ENCODE assay signal across 14 cellular contexts in the genomic region with DNA sequence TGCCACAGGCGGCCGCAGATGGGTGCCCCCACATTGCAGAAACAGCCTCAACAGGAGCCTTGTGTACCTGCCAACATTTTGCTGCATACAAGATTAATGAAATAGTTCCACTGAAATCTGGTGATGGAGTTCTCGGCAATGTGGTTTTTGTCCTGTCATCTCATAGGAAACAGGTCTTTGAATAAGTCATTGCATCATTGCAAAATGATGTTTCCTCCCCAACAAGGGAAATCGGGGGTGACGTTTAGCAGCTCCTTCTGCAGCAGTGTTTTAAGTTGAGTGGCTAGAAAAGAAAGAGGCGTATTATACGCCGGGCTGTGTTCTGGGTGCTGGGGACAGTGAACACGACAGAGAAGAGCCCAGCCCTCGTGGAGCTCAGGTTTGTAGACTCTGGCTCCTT.
DNase-seq lines count a peak whose midpoint lies in the region; ATAC-seq and TF ChIP-seq lines count a peak whose summit lies in the region.
"Had no signal": no experiment of that assay in that cellular context is flagged by ENCODE, and none has a peak within 500 bp of the region (broad histone marks: within the 10 kb centered on the region; RNA-seq: fewer than 3 reads in every experiment).

No MANE protein-coding gene starts in this region.

- no peak overlapping the region for H3K4me3 Mint-ChIP-seq in natural killer cell
- H3K4me3 Mint-ChIP-seq: neural crest cell had no signal

- no peaks in the 10 kb centered on the region for H3K36me3 Mint-ChIP-seq in natural killer cell
- H3K36me3 Mint-ChIP-seq: activated naive CD4-positive, alpha-beta T cell treated with anti-CD3 and anti-CD28 coated beads, Interleukin-2, amount 50 U/mL, for 72 hours had no signal

- H3K9me3 ChIP-seq in BLaER1 (no peaks in the 10 kb centered on the region), right atrium auricular region (no peaks in the 10 kb centered on the region)

- no peak for TF ChIP-seq CTCF in right atrium auricular region (IDR thresholded peaks at IDR 0.05)
- TF ChIP-seq CTCF in natural killer cell (IDR thresholded peaks at IDR 0.05), result no peak

- DNase-seq in Kasumi-1 (lab: John Stamatoyannopoulos, UW) (peak; percentile 33 to 42), amniotic epithelial cell (ENCODE audit: low read depth) (peak; percentile 90), right atrium auricular region (ENCODE audit: low spot score) (no peak), hippocampal formation (lab: John Stamatoyannopoulos, UW) (no peak), epidermal melanocyte (ENCODE audit: insufficient read length, low spot score) (no peak), NCI-H345 treated with DMSO at 0.1 percent for 48 hours (lab: John Stamatoyannopoulos, UW; ENCODE audit: unreplicated experiment) (no peak), natural killer cell (no peak)
- DNase-seq: cerebellar nuclear complex, foreskin melanocyte, NCI-H1930, NCI-H510A had no signal

- H3K4me3 ChIP-seq in BLaER1 (no peak overlapping the region), right atrium auricular region (no peak overlapping the region)

- no peaks in the 10 kb centered on the region for H3K27me3 Mint-ChIP-seq in natural killer cell (ENCODE audit: low read depth in 2 of 2)

- no peak overlapping the region for H3K27ac ChIP-seq in BLaER1
- peak overlapping the region; percentile 87 to 89 for H3K27ac ChIP-seq in right atrium auricular region

- H3K36me3 ChIP-seq in BLaER1 (no peaks in the 10 kb centered on the region), right atrium auricular region (peaks cover 5% of the 10 kb centered on the region)

- H3K4me1 ChIP-seq in BLaER1, result peaks cover 75% of the 10 kb centered on the region
- H3K4me1 ChIP-seq in right atrium auricular region, result peaks cover 0 to 51% of the 10 kb centered on the region in 2 donors

- intact Hi-C loops in natural killer cell (cut with micrococcal nuclease), result no loop called here

- no peak overlapping the region for H3K9ac ChIP-seq in BLaER1

- H3K4me2 ChIP-seq in BLaER1, result peak overlapping the region; percentile 92

- no peaks in the 10 kb centered on the region for H3K9me3 Mint-ChIP-seq in natural killer cell
- H3K9me3 Mint-ChIP-seq: activated naive CD4-positive, alpha-beta T cell treated with anti-CD3 and anti-CD28 coated beads, Interleukin-2, amount 50 U/mL, for 72 hours; neural crest cell had no signal

- H4K20me1 ChIP-seq in BLaER1, result peaks cover 9% of the 10 kb centered on the region; the same call in 1 of the 2 replicates

- no peak for ATAC-seq in natural killer cell
- ATAC-seq: activated naive CD4-positive, alpha-beta T cell treated with anti-CD3 and anti-CD28 coated beads, Interleukin-2, amount 50 U/mL, for 72 hours had no signal

- H3K27ac Mint-ChIP-seq in natural killer cell, result no peak overlapping the region
- H3K27ac Mint-ChIP-seq: activated naive CD4-positive, alpha-beta T cell treated with anti-CD3 and anti-CD28 coated beads, Interleukin-2, amount 50 U/mL, for 72 hours had no signal

- H3K4me1 Mint-ChIP-seq in natural killer cell, result peaks cover 12 to 31% of the 10 kb centered on the region in 2 donors

- H3K27me3 ChIP-seq in BLaER1, result no peaks in the 10 kb centered on the region
- H3K27me3 ChIP-seq in right atrium auricular region, result no peaks in the 10 kb centered on the region

Comparison
In these comparisons a context has a peak if more than half of its experiments do, and no peak if none do; other contexts are left out.
1. DNase-seq: peak in Kasumi-1 (2 of 2) and amniotic epithelial cell (single experiment); none in right atrium auricular region (single experiment), hippocampal formation (0 of 2), epidermal melanocyte (single experiment), NCI-H345 treated with DMSO at 0.1 percent for 48 hours (single experiment) and natural killer cell (single experiment).